ENCODE assay signal across 8 cellular contexts in the genomic region with DNA sequence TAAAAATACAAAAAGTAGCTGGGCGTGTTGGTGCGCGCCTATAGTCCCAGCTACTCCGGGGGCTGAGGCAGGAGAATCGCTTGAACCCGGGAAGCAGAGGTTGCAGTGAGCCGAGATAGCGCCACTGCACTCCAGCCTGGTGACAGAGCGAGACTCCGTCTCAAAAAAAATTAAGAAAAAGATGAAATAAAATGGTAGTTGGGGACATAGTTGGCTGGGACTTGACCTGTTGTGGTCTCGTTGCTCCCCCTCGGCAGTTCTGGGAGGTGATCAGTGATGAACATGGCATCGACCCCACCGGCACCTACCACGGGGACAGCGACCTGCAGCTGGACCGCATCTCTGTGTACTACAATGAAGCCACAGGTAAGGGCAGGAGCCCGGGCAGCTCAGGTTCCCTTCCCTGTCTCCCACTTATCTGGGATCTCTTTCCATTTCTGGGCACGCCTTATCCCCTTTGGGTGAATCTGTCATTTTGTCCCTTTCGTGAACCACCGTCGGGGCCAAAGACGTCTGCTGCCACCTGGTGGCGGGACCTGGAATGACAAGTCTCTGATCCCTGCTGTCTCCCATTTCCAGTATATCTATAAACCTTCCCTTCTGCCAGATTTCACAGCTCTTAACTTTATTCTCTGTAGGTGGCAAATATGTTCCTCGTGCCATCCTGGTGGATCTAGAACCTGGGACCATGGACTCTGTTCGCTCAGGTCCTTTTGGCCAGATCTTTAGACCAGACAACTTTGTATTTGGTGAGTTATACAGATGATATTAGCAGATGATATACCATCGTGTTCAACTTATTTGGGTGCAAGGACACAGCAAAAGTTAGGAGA. TPM values are rescaled to one million over a fixed set of nuclear protein-coding genes. Genes with fewer than 3 reads are reported as not detected.
A peak's percentile ranks its signal among the peaks of the same experiment; 100 is the strongest.
DNase-seq lines count a peak whose midpoint lies in the region; ATAC-seq and TF ChIP-seq lines count a peak whose summit lies in the region.

No MANE protein-coding gene starts in this region.

- H3K27ac ChIP-seq in OCI-LY3 (ENCODE audit: low read length): peak overlapping the region; percentile 98

- H3K9me3 ChIP-seq in OCI-LY3 (ENCODE audit: insufficient read depth, low read length): no peaks in the 10 kb centered on the region

- ATAC-seq in HG03521 (IDR thresholded peaks at IDR 0.05; ENCODE audit: unreplicated experiment): no peak

- H3K27me3 ChIP-seq in OCI-LY3 (ENCODE audit: low read depth, low read length): no peaks in the 10 kb centered on the region

- H3K36me3 ChIP-seq in OCI-LY3 (replicated peaks; ENCODE audit: low read depth, low read length): peaks cover 32% of the 10 kb centered on the region

- TF ChIP-seq CTCF in OCI-LY3 (IDR thresholded peaks at IDR 0.05; ENCODE audit: low read depth, low read length): peak; percentile 74
- TF ChIP-seq CTCF in epithelial cell of proximal tubule (conservative IDR thresholded peaks at IDR 0.05; ENCODE audit: low read depth, low read length): peak; percentile 94

- peaks cover 75% of the 10 kb centered on the region for H3K79me2 ChIP-seq in OCI-LY3 (ENCODE audit: low read length)

- peak overlapping the region; percentile 93 for H3K9ac ChIP-seq in OCI-LY3 (ENCODE audit: low read length)

- DNase-seq in COLO829 (ENCODE audit: low spot score): peak; percentile 73
- peak in 72 of 76 experiments; percentile 20 to 96 (median 73) for DNase-seq in HUDEP-2 (lab: John Stamatoyannopoulos, UW; ENCODE audit: unreplicated experiment in 76 of 76)
- peak; percentile 92 for DNase-seq in activated T-cell treated with anti-CD3 and anti-CD28 coated beads, Interleukin-2, amount 50 U/mL, for 1 hour
- DNase-seq in epithelial cell of proximal tubule (ENCODE audit: low read depth): no peak
- peak; percentile 88 for DNase-seq in mucosa of gallbladder (ENCODE audit: low spot score)
- peak; percentile 72 to 87 for DNase-seq in stimulated activated CD8-positive, alpha-beta memory T cell treated with anti-CD3 and anti-CD28 coated beads, Interleukin-7, amount 100 ng/mL, for 1 hour (ENCODE audit: low read depth in 2 of 2)

- peak overlapping the region; percentile 88 for H3K4me2 ChIP-seq in OCI-LY3 (ENCODE audit: low read length)

- peaks cover 19% of the 10 kb centered on the region for H3K4me1 ChIP-seq in OCI-LY3 (ENCODE audit: low read length)

- H4K20me1 ChIP-seq in OCI-LY3 (ENCODE audit: insufficient read depth, low read length): peaks cover 48% of the 10 kb centered on the region

- no peak overlapping the region for H2AFZ ChIP-seq in OCI-LY3 (ENCODE audit: low read depth, low read length)

- peak overlapping the region; percentile 99 for H3K4me3 ChIP-seq in OCI-LY3 (ENCODE audit: low read length)
- peak overlapping the region; percentile 91 for H3K4me3 ChIP-seq in epithelial cell of proximal tubule (ENCODE audit: low read depth, low read length)

RNA-seq across cellular contexts. Expression of a gene that starts 2.3 kb away (rescaled TPM):
- 1,157 and 1,940 TPM in 2 replicates for total RNA-seq in epithelial cell of proximal tubule
- total RNA-seq in mucosa of gallbladder: 277 TPM

RNA-seq across cellular contexts. Expression of a gene that starts 5.4 kb away (rescaled TPM):
- total RNA-seq in epithelial cell of proximal tubule: 11.4 and 20.7 TPM in 2 replicates
- 33.4 TPM for total RNA-seq in mucosa of gallbladder

RNA-seq across cellular contexts. Expression of a gene that starts 20.0 kb away (rescaled TPM):
- 91.7 and 100 TPM in 2 replicates for total RNA-seq in epithelial cell of proximal tubule
- total RNA-seq in mucosa of gallbladder: 177 TPM

RNA-seq across cellular contexts. Expression of a gene that starts 21.9 kb away (rescaled TPM):
- total RNA-seq in epithelial cell of proximal tubule (336 and 354 TPM in 2 replicates), mucosa of gallbladder (61.7 TPM)

RNA-seq across cellular contexts. Expression of a gene that starts 31.7 kb away (rescaled TPM):
- total RNA-seq in epithelial cell of proximal tubule (20.4 and 22.5 TPM in 2 replicates), mucosa of gallbladder (7.7 TPM)
